In genomic region chr12:46266382-46266791, GRCh38 we compare ENCODE assay signal across 8 cellular contexts.
DNase-seq lines count a peak whose midpoint lies in the region; ATAC-seq and TF ChIP-seq lines count a peak whose summit lies in the region.

No MANE protein-coding gene starts in this region.

- H3K4me3 ChIP-seq in HL-60 (replicated peaks; ENCODE audit: insufficient read depth, low read length): peak overlapping the region; percentile 85
- H3K4me3 ChIP-seq in SU-DHL-6 (ENCODE audit: insufficient read depth, low read length, poor library complexity, severe bottlenecking): peak overlapping the region; percentile 66
- H3K4me3 ChIP-seq in effector memory CD4-positive, alpha-beta T cell (ENCODE audit: insufficient read depth, low read depth, low read length, poor library complexity, severe bottlenecking): peak overlapping the region; percentile 97
- H3K4me3 ChIP-seq in parathyroid adenoma (ENCODE audit: low read depth, low read length): no peak overlapping the region

- H3K36me3 ChIP-seq in SU-DHL-6 (ENCODE audit: low read length) (peaks cover 3% of the 10 kb centered on the region; the same call in 1 of the 2 replicates), parathyroid adenoma (ENCODE audit: control insufficient read depth, insufficient read depth, low read length) (no peaks in the 10 kb centered on the region)
- no peaks in the 10 kb centered on the region for H3K36me3 ChIP-seq in effector memory CD4-positive, alpha-beta T cell (ENCODE audit: control insufficient read depth, insufficient read depth, low read length)

- H3K27ac ChIP-seq in HL-60 (replicated peaks) (peak overlapping the region; percentile 85; the same call in 1 of the 2 replicates), SU-DHL-6 (ENCODE audit: low read depth, low read length) (peak overlapping the region; percentile 81), parathyroid adenoma (peak overlapping the region; percentile 96)
- H3K27ac ChIP-seq in effector memory CD4-positive, alpha-beta T cell (ENCODE audit: insufficient read depth, low read length, poor library complexity, severe bottlenecking): peak overlapping the region; percentile 98

- peaks cover 46% of the 10 kb centered on the region for H4K20me1 ChIP-seq in SU-DHL-6 (ENCODE audit: low read depth, low read length)

- peak; percentile 31 for DNase-seq in CD1c-positive myeloid dendritic cell (ENCODE audit: extremely low spot score)
- peak in 1 of 2 experiments; percentile 21 for DNase-seq in HL-60 (ENCODE audit: low read depth in 1 of 2, low spot score in 1 of 2)
- DNase-seq in effector memory CD4-positive, alpha-beta T cell: peak; percentile 30 to 36 (median 31)

- TF ChIP-seq CTCF in HL-60 (IDR thresholded peaks at IDR 0.05; ENCODE audit: insufficient read depth, low read length) (no peak), SU-DHL-6 (IDR thresholded peaks at IDR 0.05; ENCODE audit: insufficient read depth, low read length, poor library complexity, severe bottlenecking) (no peak), parathyroid adenoma (IDR thresholded peaks at IDR 0.05) (no peak)

- H3K9me3 ChIP-seq in SU-DHL-6 (ENCODE audit: insufficient read depth, low read length) (no peaks in the 10 kb centered on the region), parathyroid adenoma (ENCODE audit: control insufficient read depth, low read length) (no peaks in the 10 kb centered on the region)
- H3K9me3 ChIP-seq in effector memory CD4-positive, alpha-beta T cell (ENCODE audit: control insufficient read depth, low read length): no peaks in the 10 kb centered on the region

- H3K4me2 ChIP-seq in SU-DHL-6 (ENCODE audit: low read depth, low read length, poor library complexity, severe bottlenecking) (peak overlapping the region; percentile 95), parathyroid adenoma (ENCODE audit: low read length) (no peak overlapping the region)

- ATAC-seq in GM21423 (IDR thresholded peaks at IDR 0.05; ENCODE audit: unreplicated experiment) (no peak), GM18907 (IDR thresholded peaks at IDR 0.05; ENCODE audit: unreplicated experiment) (no peak), GM19452 (IDR thresholded peaks at IDR 0.05; ENCODE audit: unreplicated experiment) (no peak)

- peaks cover 54% of the 10 kb centered on the region for H3K4me1 ChIP-seq in effector memory CD4-positive, alpha-beta T cell (ENCODE audit: control insufficient read depth, insufficient read depth, low read length, poor library complexity, severe bottlenecking)
- peaks cover 31% of the 10 kb centered on the region for H3K4me1 ChIP-seq in parathyroid adenoma

- H3K27me3 ChIP-seq in HL-60 (ENCODE audit: insufficient read depth, poor library complexity, severe bottlenecking) (no peaks in the 10 kb centered on the region), SU-DHL-6 (ENCODE audit: low read length) (no peaks in the 10 kb centered on the region), parathyroid adenoma (ENCODE audit: control insufficient read depth, insufficient read depth, low read length) (no peaks in the 10 kb centered on the region)
- no peaks in the 10 kb centered on the region for H3K27me3 ChIP-seq in effector memory CD4-positive, alpha-beta T cell (replicated peaks; ENCODE audit: control insufficient read depth, insufficient read depth, low read length, poor library complexity, severe bottlenecking)

- H2AFZ ChIP-seq in SU-DHL-6 (ENCODE audit: low read depth, low read length, severe bottlenecking): no peak overlapping the region
- no peak overlapping the region for H2AFZ ChIP-seq in parathyroid adenoma

- H3K79me2 ChIP-seq in SU-DHL-6 (ENCODE audit: insufficient read depth, low read length) (peaks cover 72% of the 10 kb centered on the region), parathyroid adenoma (peaks cover 37% of the 10 kb centered on the region)

- H3K9ac ChIP-seq in SU-DHL-6 (ENCODE audit: low read length): peak overlapping the region; percentile 94
- no peak overlapping the region for H3K9ac ChIP-seq in parathyroid adenoma

- no peaks in the 10 kb centered on the region for H3K9me2 ChIP-seq in SU-DHL-6 (replicated peaks; ENCODE audit: insufficient read depth, low read length)

- H3F3A ChIP-seq in SU-DHL-6 (ENCODE audit: insufficient read depth): peaks cover 18% of the 10 kb centered on the region
